In genomic region chr6:33725891-33726673, GRCh38 we compare ENCODE assay signal across 25 cellular contexts. TPM values are rescaled to one million over a fixed set of nuclear protein-coding genes. Genes with fewer than 3 reads are reported as not detected.
"Had no signal": no experiment of that assay in that cellular context is flagged by ENCODE, and none has a peak within 500 bp of the region (broad histone marks: within the 10 kb centered on the region; RNA-seq: fewer than 3 reads in every experiment).

No MANE protein-coding gene starts in this region.

- H3K9me3 ChIP-seq: esophagus muscularis mucosa, ovary, right lobe of liver, spleen, tibial artery, upper lobe of left lung, uterus had no signal

- H3K36me3 Mint-ChIP-seq: naive thymus-derived CD8-positive, alpha-beta T cell; stimulated activated memory B cell treated with anti-CD40 and anti-IgM and Interleukin-4, amounts not matched to agents 10 μg/mL and 1 μg/mL and 100 μg/mL, for 72 hours had no signal

- H3K27ac Mint-ChIP-seq: dendritic cell treated with granulocyte-macrophage colony-stimulating factor and Interleukin-4, amounts not matched to agents 40 ng/mL and 50 ng/mL, for 4 days; effector memory CD8-positive, alpha-beta T cell; stimulated activated memory B cell treated with anti-CD40 and anti-IgM and Interleukin-4, amounts not matched to agents 10 μg/mL and 1 μg/mL and 100 μg/mL, for 72 hours; stimulated activated naive CD8-positive, alpha-beta T cell treated with anti-CD3 and anti-CD28 coated beads, Interleukin-15, Interleukin-2, amounts not matched to agents 100 ng/mL and 50 ng/mL, for 24 hours had no signal

- ATAC-seq: effector memory CD8-positive, alpha-beta T cell; naive thymus-derived CD8-positive, alpha-beta T cell; right lobe of liver; stimulated activated memory B cell treated with anti-CD40 and anti-IgM and Interleukin-4, amounts not matched to agents 10 μg/mL and 1 μg/mL and 100 μg/mL, for 72 hours had no signal

- H3K27me3 ChIP-seq: ovary, right lobe of liver, tibial artery, upper lobe of left lung, uterus had no signal

- H3K4me3 ChIP-seq: esophagus muscularis mucosa, ovary, right lobe of liver, spleen, tibial artery, upper lobe of left lung, uterus had no signal

- H3K27ac ChIP-seq: epithelial cell of prostate, esophagus muscularis mucosa, ovary, right lobe of liver, spleen, tibial artery, upper lobe of left lung, uterus had no signal

- H3K9me3 Mint-ChIP-seq: dendritic cell treated with granulocyte-macrophage colony-stimulating factor and Interleukin-4, amounts not matched to agents 40 ng/mL and 50 ng/mL, for 4 days; effector memory CD8-positive, alpha-beta T cell; naive thymus-derived CD8-positive, alpha-beta T cell; neural crest cell; stimulated activated memory B cell treated with anti-CD40 and anti-IgM and Interleukin-4, amounts not matched to agents 10 μg/mL and 1 μg/mL and 100 μg/mL, for 72 hours; stimulated activated naive CD8-positive, alpha-beta T cell treated with anti-CD3 and anti-CD28 coated beads, Interleukin-15, Interleukin-2, amounts not matched to agents 100 ng/mL and 50 ng/mL, for 24 hours had no signal

- H3K4me1 ChIP-seq: tibial artery, uterus had no signal

- H3K36me3 ChIP-seq: ovary, right lobe of liver, tibial artery, uterus had no signal

- DNase-seq: effector memory CD8-positive, alpha-beta T cell; foreskin fibroblast; head of caudate nucleus; hypothalamus; kidney glomerular epithelial cell; mammary epithelial cell; nucleus accumbens; ovary; spleen; stimulated activated CD4-positive, alpha-beta T cell treated with anti-CD3 and anti-CD28 coated beads, Interleukin-15, amount 100 ng/mL, for 24 hours; stimulated activated CD4-positive, alpha-beta T cell treated with anti-CD3 and anti-CD28 coated beads, Interleukin-1b, Interleukin-23, amount 100 ng/mL, for 48 hours; stimulated activated CD4-positive, alpha-beta T cell treated with anti-CD3 and anti-CD28 coated beads, Interleukin-4, amount 100 ng/mL, for 24 hours; tibial artery; upper lobe of left lung; uterus had no signal

- H3K4me3 Mint-ChIP-seq: dendritic cell treated with granulocyte-macrophage colony-stimulating factor and Interleukin-4, amounts not matched to agents 40 ng/mL and 50 ng/mL, for 4 days; effector memory CD8-positive, alpha-beta T cell; neural crest cell; stimulated activated memory B cell treated with anti-CD40 and anti-IgM and Interleukin-4, amounts not matched to agents 10 μg/mL and 1 μg/mL and 100 μg/mL, for 72 hours; stimulated activated naive CD8-positive, alpha-beta T cell treated with anti-CD3 and anti-CD28 coated beads, Interleukin-15, Interleukin-2, amounts not matched to agents 100 ng/mL and 50 ng/mL, for 24 hours had no signal

RNA-seq across cellular contexts. Expression of gene IP6K3, which starts 20.6 kb away (rescaled TPM):
- total RNA-seq: mononuclear cell; naive thymus-derived CD8-positive, alpha-beta T cell; temporal lobe had no signal
- polyA plus RNA-seq: mammary epithelial cell; naive thymus-derived CD8-positive, alpha-beta T cell had no signal
